ENCODE assay signal across 1 cellular context in genomic region chr5:177425801-177426565, GRCh38.
A peak's percentile ranks its signal among the peaks of the same experiment; 100 is the strongest.
TF ChIP-seq lines count a peak whose summit lies in the region.

No MANE protein-coding gene starts in this region.

TF ChIP-seq in K562, 482 proteins besides CTCF, POLR2A, EP300 and RAD21 (continued from another document and continues in another):
- no peak for TF ChIP-seq ARID3A (IDR thresholded peaks at IDR 0.05; ENCODE audit: borderline replicate concordance, low read depth, low read length)
- TF ChIP-seq ZNF133 (CRISPR knock-in tag; IDR thresholded peaks at IDR 0.05), result no peak
- no peak for TF ChIP-seq GATA2 (CRISPR knock-in tag; IDR thresholded peaks at IDR 0.05)
- TF ChIP-seq ZKSCAN3 (CRISPR knock-in tag; IDR thresholded peaks at IDR 0.05), result no peak
- no peak; the same call in 1 of the 2 replicates for TF ChIP-seq NCOA1 (IDR thresholded peaks at IDR 0.05; ENCODE audit: low read depth)
- no peak for TF ChIP-seq DEAF1 (CRISPR knock-in tag; IDR thresholded peaks at IDR 0.05)
- TF ChIP-seq ATF3 (IDR thresholded peaks at IDR 0.05), result peak; percentile 20; the same call in 1 of the 2 replicates
- peak; percentile 58; the same call in 1 of the 2 replicates for TF ChIP-seq ATF3 (CRISPR knock-in tag; conservative IDR thresholded peaks at IDR 0.05)
- peak; percentile 51 for TF ChIP-seq POLR2AphosphoS5 (IDR thresholded peaks at IDR 0.05; ENCODE audit: control insufficient read depth, insufficient read depth, low read depth, low read length)
- TF ChIP-seq PCBP1 (IDR thresholded peaks at IDR 0.05; ENCODE audit: low read depth, low read length, poor library complexity, severe bottlenecking), result peak; percentile 34
- TF ChIP-seq SMC3 (conservative IDR thresholded peaks at IDR 0.05; ENCODE audit: insufficient read depth, low read depth, low read length), result no peak
- peak; percentile 86 for TF ChIP-seq MBD2 (IDR thresholded peaks at IDR 0.05; ENCODE audit: borderline replicate concordance, low read depth)
- TF ChIP-seq HES1 (IDR thresholded peaks at IDR 0.05; ENCODE audit: low read depth), result peak; percentile 46
- TF ChIP-seq GABPA (tag; conservative IDR thresholded peaks at IDR 0.05; ENCODE audit: low read depth), result peak; percentile 89
- TF ChIP-seq POLR3A (IDR thresholded peaks at IDR 0.05; ENCODE audit: borderline replicate concordance, extremely low read depth, insufficient read depth, insufficient read length), result no peak
- TF ChIP-seq KHSRP (IDR thresholded peaks at IDR 0.05), result no peak
- TF ChIP-seq NFYB (IDR thresholded peaks at IDR 0.05; ENCODE audit: extremely low read depth, insufficient read length), result peak; percentile 91
- TF ChIP-seq RFX5 (IDR thresholded peaks at IDR 0.05; ENCODE audit: low read depth, low read length), result no peak; the same call in 1 of the 2 replicates
- no peak for TF ChIP-seq ZNF583 (CRISPR knock-in tag; IDR thresholded peaks at IDR 0.05)
- TF ChIP-seq E2F4 (CRISPR knock-in tag; IDR thresholded peaks at IDR 0.05; ENCODE audit: low read depth), result no peak
- TF ChIP-seq PRPF4 (IDR thresholded peaks at IDR 0.05; ENCODE audit: insufficient read depth, low read depth, low read length, poor library complexity, severe bottlenecking), result no peak
- TF ChIP-seq ZNF75A (CRISPR knock-in tag; IDR thresholded peaks at IDR 0.05), result no peak
- TF ChIP-seq ATF7 (IDR thresholded peaks at IDR 0.05), result peak; percentile 97
- TF ChIP-seq CLOCK (CRISPR knock-in tag; IDR thresholded peaks at IDR 0.05; ENCODE audit: borderline replicate concordance), result no peak
- TF ChIP-seq CBFA2T3 (IDR thresholded peaks at IDR 0.05), result peak; percentile 31; the same call in 1 of the 2 replicates
- peak; percentile 72; the same call in 1 of the 2 replicates for TF ChIP-seq FOXO4 (CRISPR knock-in tag; IDR thresholded peaks at IDR 0.05)
- peak; percentile 74 for TF ChIP-seq ELF1 (tag; IDR thresholded peaks at IDR 0.05)
- peak; percentile 77 to 79 for TF ChIP-seq FOXK2 (conservative IDR thresholded peaks at IDR 0.05 in 1 of 2, IDR thresholded peaks at IDR 0.05 in 1 of 2; ENCODE audit: low read depth in 2 of 2)
- TF ChIP-seq FOXA3 (CRISPR knock-in tag; conservative IDR thresholded peaks at IDR 0.05 in 1 of 2, IDR thresholded peaks at IDR 0.05 in 1 of 2), result no peak
- TF ChIP-seq PBX2 (CRISPR knock-in tag; IDR thresholded peaks at IDR 0.05; ENCODE audit: low read depth), result peak; percentile 77
- peak; percentile 98 for TF ChIP-seq PBX2 (tag; conservative IDR thresholded peaks at IDR 0.05; ENCODE audit: low read depth)
- TF ChIP-seq C11orf30 (IDR thresholded peaks at IDR 0.05; ENCODE audit: low read depth), result no peak
- no peak for TF ChIP-seq ZNF324 (CRISPR knock-in tag; IDR thresholded peaks at IDR 0.05)
- TF ChIP-seq CREB3L1 (IDR thresholded peaks at IDR 0.05; ENCODE audit: borderline replicate concordance, low read depth), result peak; percentile 16; the same call in 1 of the 2 replicates
- peak; percentile 68; the same call in 1 of the 2 replicates for TF ChIP-seq NBN (IDR thresholded peaks at IDR 0.05; ENCODE audit: low read depth)
- no peak for TF ChIP-seq IRF2 (CRISPR knock-in tag; IDR thresholded peaks at IDR 0.05)
- TF ChIP-seq SETDB1 (IDR thresholded peaks at IDR 0.05; ENCODE audit: low read length), result no peak
- TF ChIP-seq ZBTB5 (IDR thresholded peaks at IDR 0.05), result no peak
- no peak for TF ChIP-seq ZNF134 (CRISPR knock-in tag; conservative IDR thresholded peaks at IDR 0.05)
- TF ChIP-seq GTF2B (IDR thresholded peaks at IDR 0.05; ENCODE audit: extremely low read depth, insufficient read length), result no peak
- no peak for TF ChIP-seq ZNF449 (CRISPR knock-in tag; IDR thresholded peaks at IDR 0.05)
- TF ChIP-seq CBFA2T2 (conservative IDR thresholded peaks at IDR 0.05), result no peak
